ENCODE assay signal across 10 cellular contexts in genomic region chr16:3890091-3890490, GRCh38.
"Had no signal": no experiment of that assay in that cellular context is flagged by ENCODE, and none has a peak within 500 bp of the region (broad histone marks: within the 10 kb centered on the region; RNA-seq: fewer than 3 reads in every experiment).

No MANE protein-coding gene starts in this region.

- H3K27ac ChIP-seq: GM23248, HL-60 had no signal

- H3K27ac Mint-ChIP-seq: HFFc6 had no signal

- FAIRE-seq: HTR-8/SVneo, K562 had no signal

- DNase-seq: GM23248, GOT3, H7, HFFc6, IMR-90 had no signal

- H3K4me3 ChIP-seq: GM23248, HAP-1, K562 had no signal

- H3K36me3 ChIP-seq: HAP-1 had no signal

- H3K4me1 ChIP-seq: HAP-1 had no signal

- H3K4me3 Mint-ChIP-seq: HFFc6 had no signal

- ATAC-seq: HCT116, K562 had no signal
